Comparison of ENCODE assay signal across 8 cellular contexts in the genomic region with DNA sequence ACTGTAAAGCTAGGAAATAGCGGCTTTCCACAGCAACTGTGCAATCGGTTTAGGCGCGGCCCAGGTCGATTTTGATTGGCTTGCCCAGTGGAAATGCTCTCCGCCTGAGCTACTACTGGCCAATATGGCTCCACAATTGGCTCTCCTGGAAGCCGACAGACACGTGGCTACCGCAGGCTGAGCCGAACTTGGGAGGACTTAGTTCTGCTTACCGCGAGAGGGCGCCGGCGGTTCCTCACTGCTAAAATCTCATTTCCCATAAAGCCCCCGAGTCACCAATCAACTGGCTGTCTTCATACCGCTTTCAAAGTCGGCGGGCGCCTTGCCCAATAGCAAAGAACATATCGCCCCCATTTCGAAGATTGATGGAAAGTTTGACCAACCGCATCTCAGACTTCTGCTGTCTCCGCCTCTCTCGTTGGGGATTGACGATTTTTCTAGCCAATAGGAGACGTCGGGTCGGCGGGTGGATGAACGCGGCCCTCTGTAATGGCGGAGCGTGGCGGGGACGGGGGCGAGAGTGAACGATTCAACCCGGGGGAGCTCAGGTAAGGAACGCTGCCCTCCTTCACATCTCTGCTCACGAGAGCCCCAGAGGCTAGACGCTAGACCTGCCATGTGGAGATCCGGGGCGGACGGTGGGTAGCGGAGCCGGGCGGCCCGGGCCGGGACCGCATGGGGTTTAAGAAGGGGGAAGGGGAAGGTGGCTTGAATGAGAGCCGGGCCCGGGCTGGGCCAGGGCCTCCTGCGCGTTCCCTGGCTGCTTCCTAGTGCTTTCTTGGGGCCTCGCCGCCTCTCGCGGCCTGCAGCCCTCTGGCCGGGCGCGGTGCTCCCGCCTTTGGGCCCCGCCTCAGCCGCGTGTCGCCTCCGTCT. TPM values are rescaled to one million over a fixed set of nuclear protein-coding genes. Genes with fewer than 3 reads are reported as not detected.
DNase-seq lines count a peak whose midpoint lies in the region; TF ChIP-seq lines count a peak whose summit lies in the region.

A gene (plus strand): TSS at position 473 of the 873 bp plus-strand sequence. CDS start 17 bp downstream, at position 490.

- H4K5ac ChIP-seq in mesendoderm (ENCODE audit: low read length) = peak within 1 kb of the TSS; percentile 89

- peak within 1 kb of the TSS; percentile 72 for H3K4me2 ChIP-seq in mesendoderm (ENCODE audit: low read length)

- H3K79me1 ChIP-seq in mesendoderm (ENCODE audit: low read length) = no peaks in the 10 kb centered on the region

- no peaks in the 10 kb centered on the region for H3K9me3 ChIP-seq in endocrine pancreas (ENCODE audit: control insufficient read depth, low read length)

- H2BK120ac ChIP-seq in mesendoderm (ENCODE audit: low read depth, low read length) = peak within 1 kb of the TSS; percentile 83

- H3K36me3 ChIP-seq in endocrine pancreas (ENCODE audit: control insufficient read depth, insufficient read depth, low read length) (no peaks in the 10 kb centered on the region), mesendoderm (ENCODE audit: control insufficient read depth, insufficient read depth, low read length) (no peaks in the 10 kb centered on the region)

- peak within 1 kb of the TSS; percentile 43 for H2BK5ac ChIP-seq in mesendoderm (ENCODE audit: low read length)

- peak within 1 kb of the TSS; percentile 98 for H3K56ac ChIP-seq in mesendoderm (ENCODE audit: low read length)

- peaks cover 17% of the 10 kb centered on the region for H3K4me1 ChIP-seq in endocrine pancreas (ENCODE audit: control insufficient read depth, insufficient read depth, low read length)
- no peaks in the 10 kb centered on the region for H3K4me1 ChIP-seq in mesendoderm (ENCODE audit: control insufficient read depth, low read depth, low read length)

- no peak within 1 kb of the TSS for H2BK15ac ChIP-seq in mesendoderm (replicated peaks; ENCODE audit: low read depth)

- peak within 1 kb of the TSS; percentile 82 for H3K4ac ChIP-seq in mesendoderm (ENCODE audit: low read depth, low read length)

- H4K8ac ChIP-seq in mesendoderm (ENCODE audit: low read depth, low read length) = peak within 1 kb of the TSS; percentile 16

- no CpG with 5 or more reads among the region's 68 CpGs for WGBS in mesendoderm (ENCODE audit: extremely low coverage, insufficient coverage, low lambda C conversion rate)

- H3K27ac ChIP-seq in mesendoderm (ENCODE audit: low read depth, low read length) = peak within 1 kb of the TSS; percentile 39

- no peaks in the 10 kb centered on the region for H3K27me3 ChIP-seq in endocrine pancreas (ENCODE audit: control insufficient read depth, insufficient read depth, low read length)
- no peaks in the 10 kb centered on the region for H3K27me3 ChIP-seq in mesendoderm (ENCODE audit: insufficient read depth, low read length, poor library complexity)

- peak; percentile 69 for TF ChIP-seq CTCF in GM20000 (IDR thresholded peaks at IDR 0.05; ENCODE audit: extremely low read depth, missing control alignments)

- peak within 1 kb of the TSS; percentile 59 for H3K23ac ChIP-seq in mesendoderm (ENCODE audit: low read length)

- peak within 1 kb of the TSS; percentile 91 for H2AK5ac ChIP-seq in mesendoderm (ENCODE audit: low read length)

- peak within 1 kb of the TSS; percentile 100 for H3K9ac ChIP-seq in endocrine pancreas (ENCODE audit: control insufficient read depth, insufficient read depth, low read length)
- H3K9ac ChIP-seq in mesendoderm (ENCODE audit: low read length) = peak within 1 kb of the TSS; percentile 99

- H3K79me2 ChIP-seq in mesendoderm (ENCODE audit: control insufficient read depth, insufficient read depth, low read length) = peaks cover 42% of the 10 kb centered on the region

- H3K4me3 ChIP-seq in endocrine pancreas (ENCODE audit: control insufficient read depth, insufficient read depth, low read length) = peak within 1 kb of the TSS; percentile 87
- H3K4me3 ChIP-seq in mesendoderm (ENCODE audit: low read length) = peak within 1 kb of the TSS; percentile 99

- peak; percentile 74 for DNase-seq in COLO829 (ENCODE audit: low spot score)
- DNase-seq in GM20000 (ENCODE audit: low spot score) = peak; percentile 92
- peak; percentile 100 for DNase-seq in HT1080 (ENCODE audit: low read depth)
- DNase-seq in NOMO-1 treated with DMSO at 0.1 percent for 48 hours (lab: John Stamatoyannopoulos, UW; ENCODE audit: unreplicated experiment) = peak; percentile 100
- peak; percentile 84 to 93 (median 84) for DNase-seq in activated CD8-positive, alpha-beta memory T cell treated with anti-CD3 and anti-CD28 coated beads for 48 hours (ENCODE audit: low read depth in 2 of 3, low spot score in 2 of 3)
- peak; percentile 100 for DNase-seq in mesendoderm
- peak; percentile 73 for DNase-seq in stimulated activated CD8-positive, alpha-beta memory T cell treated with anti-CD3 and anti-CD28 coated beads, Interleukin-15, amount 100 ng/mL, for 24 hours (ENCODE audit: low read depth)

- H3K18ac ChIP-seq in mesendoderm (ENCODE audit: low read length) = peak within 1 kb of the TSS; percentile 52

RNA-seq across cellular contexts. Expression of the gene that starts here (rescaled TPM):
- total RNA-seq in HT1080 (2014; rRNA removed; shearing (Covaris generic)) = 46.6 and 48.9 TPM in 2 replicates
- polyA plus RNA-seq in HT1080 (2015; cell fraction: cytosol; rRNA removed) = 48.2 and 55.5 TPM in 2 replicates
- 306 and 309 TPM in 2 replicates for polyA plus RNA-seq in HT1080 (2015; cell fraction: nucleus; rRNA removed)
- polyA plus RNA-seq in mesendoderm (2013, experiment 1 of 2) = 110 TPM
- polyA plus RNA-seq in mesendoderm (2013, experiment 2 of 2) = 111 TPM

Comparison
In these comparisons a context has a peak if more than half of its experiments do, and no peak if none do; other contexts are left out.
1. Peak in every context shown above with its lines: DNase-seq, H3K4me3 ChIP-seq and H3K27ac ChIP-seq.